Comparison of ENCODE assay signal across 23 cellular contexts in the genomic region with DNA sequence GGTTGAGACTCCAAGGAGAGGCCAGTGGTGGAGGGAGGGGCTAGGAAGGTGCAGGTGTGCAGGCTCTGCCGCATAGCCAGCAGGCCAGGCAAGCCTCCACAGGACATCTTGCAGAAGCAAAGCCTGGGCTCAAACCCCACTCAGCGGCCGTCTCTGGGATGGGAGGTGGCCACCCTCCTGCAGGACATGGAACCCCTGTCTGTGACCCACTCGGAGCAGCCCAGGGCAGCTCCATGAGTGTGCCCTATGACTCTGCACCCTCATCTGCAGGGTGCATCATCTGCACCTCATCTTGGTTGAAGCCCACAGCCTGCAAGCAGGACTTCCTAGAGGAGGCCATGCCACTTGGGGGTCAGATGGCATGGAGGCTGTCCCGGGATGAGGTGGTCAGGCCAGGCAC. TPM values are rescaled to one million over a fixed set of nuclear protein-coding genes. Genes with fewer than 3 reads are reported as not detected.
DNase-seq lines count a peak whose midpoint lies in the region; ATAC-seq and TF ChIP-seq lines count a peak whose summit lies in the region.
"Had no signal": no experiment of that assay in that cellular context is flagged by ENCODE, and none has a peak within 500 bp of the region (broad histone marks: within the 10 kb centered on the region; RNA-seq: fewer than 3 reads in every experiment).

No MANE protein-coding gene starts in this region.

- H3K4me3 ChIP-seq in H7 (ENCODE audit: insufficient read depth, low read depth, low read length) (no peak overlapping the region), colonic mucosa (no peak overlapping the region)
- H3K4me3 ChIP-seq: gastroesophageal sphincter, neural progenitor cell, vagina had no signal

- no peaks in the 10 kb centered on the region for H3K9me3 ChIP-seq in colonic mucosa

- H3K9me3 Mint-ChIP-seq in natural killer cell: no peaks in the 10 kb centered on the region

- no peaks in the 10 kb centered on the region for H3K4me1 ChIP-seq in colonic mucosa
- H3K4me1 ChIP-seq: gastroesophageal sphincter, neural progenitor cell, vagina had no signal

- H3K27me3 ChIP-seq in H7 (ENCODE audit: control insufficient read depth, insufficient read depth, low read length) (no peaks in the 10 kb centered on the region), colonic mucosa (no peaks in the 10 kb centered on the region)
- H3K27me3 ChIP-seq: brain microvascular endothelial cell, gastroesophageal sphincter, neural progenitor cell, vagina had no signal

- no peaks in the 10 kb centered on the region for H3K36me3 ChIP-seq in H7 (replicated peaks; ENCODE audit: control insufficient read depth, insufficient read depth, low read length)
- H3K36me3 ChIP-seq in colonic mucosa: no peaks in the 10 kb centered on the region
- H3K36me3 ChIP-seq: brain microvascular endothelial cell, gastroesophageal sphincter, neural progenitor cell, vagina had no signal

- H3K4me1 Mint-ChIP-seq in natural killer cell: peaks cover 0 to 8% of the 10 kb centered on the region in 2 donors
- H3K4me1 Mint-ChIP-seq: CD4-positive, CD25-positive, alpha-beta regulatory T cell had no signal

- intact Hi-C loops in colonic mucosa (cut with DNase I) (no loop called here), natural killer cell (cut with micrococcal nuclease) (no loop called here)

- H3K27ac ChIP-seq in colonic mucosa: no peak overlapping the region
- H3K27ac ChIP-seq: brain microvascular endothelial cell, gastroesophageal sphincter, neural progenitor cell, vagina, VCaP had no signal

- DNase-seq in AG20443 (ENCODE audit: low spot score) (peak; percentile 4), H7 (peak; percentile 18), colonic mucosa (peak; percentile 10), natural killer cell (peak; percentile 11), GM10266 (ENCODE audit: extremely low spot score) (no peak), NCI-H1694 (lab: John Stamatoyannopoulos, UW) (no peak)
- DNase-seq: activated gamma-delta T cell treated with Interleukin-2 at 50 U/mL for 16 hours; activated T-cell treated with anti-CD3 and anti-CD28 coated beads, Interleukin-2, amount 50 U/mL, for 1 hour; brain microvascular endothelial cell; CD4-positive, CD25-positive, alpha-beta regulatory T cell; cortex of kidney; IMR-90; islet precursor cell; NCI-H1092 treated with DMSO at 0.1 percent for 48 hours; NCI-H1930; NCI-H526 treated with DMSO at 0.1 percent for 48 hours had no signal

- no peaks in the 10 kb centered on the region for H3K27me3 Mint-ChIP-seq in natural killer cell (ENCODE audit: low read depth in 2 of 2)
- H3K27me3 Mint-ChIP-seq: CD4-positive, CD25-positive, alpha-beta regulatory T cell had no signal

- ATAC-seq in natural killer cell (peak in 1 of 3 donors; percentile 30), HG02840 (IDR thresholded peaks at IDR 0.05; ENCODE audit: low FRiP score, unreplicated experiment) (no peak)
- ATAC-seq: gastroesophageal sphincter, HCT116 had no signal

- H3K4me3 Mint-ChIP-seq in natural killer cell: no peak overlapping the region
- H3K4me3 Mint-ChIP-seq: CD4-positive, CD25-positive, alpha-beta regulatory T cell; neural progenitor cell; T-helper 2 cell treated with Interferon-gamma antibody and Interleukin-4, amounts not matched to agents 5 μg/mL and 100 μg/mL, for 36 hours had no signal

- no peak overlapping the region for H3K9ac ChIP-seq in colonic mucosa (ENCODE audit: low read depth in 2 of 2, low read length in 2 of 2)
- H3K9ac ChIP-seq: neural progenitor cell had no signal

- no peak overlapping the region for H3K27ac Mint-ChIP-seq in natural killer cell
- H3K27ac Mint-ChIP-seq: neural progenitor cell; T-helper 2 cell treated with Interferon-gamma antibody and Interleukin-4, amounts not matched to agents 5 μg/mL and 100 μg/mL, for 36 hours had no signal

- no peak for TF ChIP-seq CTCF in colonic mucosa (IDR thresholded peaks at IDR 0.05)
- no peak for TF ChIP-seq CTCF in natural killer cell (IDR thresholded peaks at IDR 0.05)
- no peak for TF ChIP-seq CTCF in GM10266 (IDR thresholded peaks at IDR 0.05; ENCODE audit: control insufficient read depth, insufficient read depth, low read depth, missing control alignments)

- peaks cover under 1% of the 10 kb centered on the region for H3K36me3 Mint-ChIP-seq in natural killer cell
- H3K36me3 Mint-ChIP-seq: neural progenitor cell had no signal

RNA-seq across cellular contexts. Expression of a gene that starts 46.3 kb away (rescaled TPM):
- 28.4 and 32.0 TPM in 2 replicates for total RNA-seq in H7 (2014; rRNA removed; shearing (Covaris generic))
- total RNA-seq in colonic mucosa (10 to 100 TPM; 19.0 to 23.1 TPM), natural killer cell (1 to 10 TPM in 1 of 3 donors, under 1 TPM in 2; 0.79 to 1.4 (median 0.94) TPM)

Comparison
In these comparisons a context has a peak if more than half of its experiments do, and no peak if none do; other contexts are left out.
1. DNase-seq: peak in AG20443 (single experiment), H7 (single experiment), colonic mucosa (single experiment) and natural killer cell (single experiment); none in GM10266 (single experiment) and NCI-H1694 (single experiment).
2. RNA of a gene that starts 46.3 kb away (total RNA-seq): 28.4 to 32.0 TPM in H7 and 19.0 to 23.1 TPM in colonic mucosa; 0.79 to 1.4 TPM in natural killer cell; every median in the first group is over 4 times any median in the second.